In genomic region chr13:30153871-30154426, GRCh38 we compare ENCODE assay signal across 10 cellular contexts.
A peak's percentile ranks its signal among the peaks of the same experiment; 100 is the strongest.
DNase-seq lines count a peak whose midpoint lies in the region; TF ChIP-seq lines count a peak whose summit lies in the region.
"Had no signal": no experiment of that assay in that cellular context is flagged by ENCODE, and none has a peak within 500 bp of the region (broad histone marks: within the 10 kb centered on the region; RNA-seq: fewer than 3 reads in every experiment).

No MANE protein-coding gene starts in this region.

- peaks cover 79% of the 10 kb centered on the region for H3K4me1 Mint-ChIP-seq in activated naive CD4-positive, alpha-beta T cell treated with anti-CD3 and anti-CD28 coated beads, Interleukin-2, amount 10 ng/mL, durations not matched to agents 7 days and 5 days
- H3K4me1 Mint-ChIP-seq in activated naive CD4-positive, alpha-beta T cell treated with anti-CD3 and anti-CD28 coated beads for 36 hours (ENCODE audit: low read depth), result peaks cover 40% of the 10 kb centered on the region

- in situ Hi-C loops in GM13977 (cut with MboI; ENCODE audit: low pct_unique_long_range_greater_than_20kb, low sequenced_read_pairs, unreplicated experiment), result no loop called here

- intact Hi-C loops in activated naive CD4-positive, alpha-beta T cell treated with anti-CD3 and anti-CD28 coated beads for 36 hours (cut with micrococcal nuclease), result no loop called here

- no peak for TF ChIP-seq CTCF in GM13977 (IDR thresholded peaks at IDR 0.05; ENCODE audit: extremely low read depth, insufficient read depth, missing control alignments)

- no peak overlapping the region for H3K4me3 Mint-ChIP-seq in activated naive CD4-positive, alpha-beta T cell treated with anti-CD3 and anti-CD28 coated beads, Interleukin-2, amount 10 ng/mL, durations not matched to agents 7 days and 5 days
- H3K4me3 Mint-ChIP-seq in activated naive CD4-positive, alpha-beta T cell treated with anti-CD3 and anti-CD28 coated beads for 36 hours, result no peak overlapping the region
- H3K4me3 Mint-ChIP-seq: activated CD8-positive, alpha-beta memory T cell treated with anti-CD3 and anti-CD28 coated beads, Interleukin-2, amount 10 ng/mL, durations not matched to agents 7 days and 5 days had no signal

- DNase-seq in activated naive CD4-positive, alpha-beta T cell treated with anti-CD3 and anti-CD28 coated beads, Interleukin-2, amount 10 ng/mL, durations not matched to agents 7 days and 5 days, result no peak
- no peak for DNase-seq in activated naive CD4-positive, alpha-beta T cell treated with anti-CD3 and anti-CD28 coated beads for 36 hours
- DNase-seq in amniotic epithelial cell (ENCODE audit: low read depth) (peak; percentile 41), kidney tubule cell (ENCODE audit: low spot score) (peak; percentile 44), HUDEP-2 (lab: John Stamatoyannopoulos, UW; ENCODE audit: unreplicated experiment in 76 of 76) (no peak), NCI-H345 (lab: John Stamatoyannopoulos, UW) (no peak), GM13977 (ENCODE audit: low spot score) (no peak), HPDE6-E6E7 (ENCODE audit: extremely low spot score) (no peak)
- DNase-seq: activated CD8-positive, alpha-beta memory T cell treated with anti-CD3 and anti-CD28 coated beads, Interleukin-2, amount 10 ng/mL, durations not matched to agents 7 days and 5 days; stimulated activated naive CD4-positive, alpha-beta T cell had no signal

- H3K9me3 Mint-ChIP-seq in activated naive CD4-positive, alpha-beta T cell treated with anti-CD3 and anti-CD28 coated beads, Interleukin-2, amount 10 ng/mL, durations not matched to agents 7 days and 5 days, result no peaks in the 10 kb centered on the region
- H3K9me3 Mint-ChIP-seq in activated naive CD4-positive, alpha-beta T cell treated with anti-CD3 and anti-CD28 coated beads for 36 hours, result no peaks in the 10 kb centered on the region

- peaks cover 5% of the 10 kb centered on the region for H3K27me3 Mint-ChIP-seq in activated naive CD4-positive, alpha-beta T cell treated with anti-CD3 and anti-CD28 coated beads, Interleukin-2, amount 10 ng/mL, durations not matched to agents 7 days and 5 days
- no peaks in the 10 kb centered on the region for H3K27me3 Mint-ChIP-seq in activated naive CD4-positive, alpha-beta T cell treated with anti-CD3 and anti-CD28 coated beads for 36 hours (ENCODE audit: low read depth)
- H3K27me3 Mint-ChIP-seq: activated CD8-positive, alpha-beta memory T cell treated with anti-CD3 and anti-CD28 coated beads, Interleukin-2, amount 10 ng/mL, durations not matched to agents 7 days and 5 days had no signal

- CTCF ChIA-PET in activated naive CD4-positive, alpha-beta T cell treated with anti-CD3 and anti-CD28 coated beads, Interleukin-2, amount 10 ng/mL, durations not matched to agents 7 days and 5 days (lab: Charles Lee), result interaction anchor here (14.6 kb wide), 1 partner anchor 23 kb away, joined by 144 read pairs; no protein-coding TSS in a partner anchor
- CTCF ChIA-PET in activated naive CD4-positive, alpha-beta T cell treated with anti-CD3 and anti-CD28 coated beads for 36 hours (lab: Charles Lee), result interaction anchor here (5.1 kb wide), 1 partner anchor 21 kb away, joined by 35 read pairs; no protein-coding TSS in a partner anchor

- H3K36me3 Mint-ChIP-seq in activated naive CD4-positive, alpha-beta T cell treated with anti-CD3 and anti-CD28 coated beads, Interleukin-2, amount 10 ng/mL, durations not matched to agents 7 days and 5 days, result peaks cover 4% of the 10 kb centered on the region
- no peaks in the 10 kb centered on the region for H3K36me3 Mint-ChIP-seq in activated naive CD4-positive, alpha-beta T cell treated with anti-CD3 and anti-CD28 coated beads for 36 hours (ENCODE audit: low read depth)
- H3K36me3 Mint-ChIP-seq: activated CD8-positive, alpha-beta memory T cell treated with anti-CD3 and anti-CD28 coated beads, Interleukin-2, amount 10 ng/mL, durations not matched to agents 7 days and 5 days had no signal

- H3K27ac Mint-ChIP-seq in activated naive CD4-positive, alpha-beta T cell treated with anti-CD3 and anti-CD28 coated beads, Interleukin-2, amount 10 ng/mL, durations not matched to agents 7 days and 5 days, result peak overlapping the region; percentile 59
- H3K27ac Mint-ChIP-seq in activated naive CD4-positive, alpha-beta T cell treated with anti-CD3 and anti-CD28 coated beads for 36 hours, result no peak overlapping the region
- H3K27ac Mint-ChIP-seq: activated CD8-positive, alpha-beta memory T cell treated with anti-CD3 and anti-CD28 coated beads, Interleukin-2, amount 10 ng/mL, durations not matched to agents 7 days and 5 days had no signal

Comparison
In these comparisons a context has a peak if more than half of its experiments do, and no peak if none do; other contexts are left out.
1. DNase-seq: peak in amniotic epithelial cell (single experiment) and kidney tubule cell (single experiment); none in activated naive CD4-positive, alpha-beta T cell treated with anti-CD3 and anti-CD28 coated beads, Interleukin-2, amount 10 ng/mL, durations not matched to agents 7 days and 5 days (single experiment), activated naive CD4-positive, alpha-beta T cell treated with anti-CD3 and anti-CD28 coated beads for 36 hours (single experiment), HUDEP-2 (0 of 76), NCI-H345 (single experiment), GM13977 (single experiment) and HPDE6-E6E7 (single experiment).